ENCODE assay signal across 9 cellular contexts in genomic region chr6:165478581-165478980, GRCh38.
"Had no signal": no experiment of that assay in that cellular context is flagged by ENCODE, and none has a peak within 500 bp of the region (broad histone marks: within the 10 kb centered on the region; RNA-seq: fewer than 3 reads in every experiment).

No MANE protein-coding gene starts in this region.

- H3K9me3 Mint-ChIP-seq: H9 had no signal

- H2AFZ ChIP-seq: GM23248 had no signal

- H3K27ac Mint-ChIP-seq: H9, IgD-negative memory B cell had no signal

- DNase-seq: GM23248, H9, HCEC 1CT, KBM-7 had no signal

- ATAC-seq: HepG2 had no signal

- H3K4me3 Mint-ChIP-seq: H9, IgD-negative memory B cell had no signal

- H3K36me3 Mint-ChIP-seq: IgD-negative memory B cell had no signal

- H3K4me3 ChIP-seq: GM23248 had no signal

- FAIRE-seq: H1, H54, HepG2 had no signal

- H3K27me3 Mint-ChIP-seq: IgD-negative memory B cell had no signal

- H3K4me1 Mint-ChIP-seq: H9, IgD-negative memory B cell had no signal

- H3K9ac ChIP-seq: GM23248 had no signal

- H3K27ac ChIP-seq: GM23248, HL-60 had no signal
